10 cellular contexts compared by ENCODE assay signal in genomic region chr22:43378011-43378704, GRCh38. TPM values are rescaled to one million over a fixed set of nuclear protein-coding genes. Genes with fewer than 3 reads are reported as not detected.
DNase-seq lines count a peak whose midpoint lies in the region; ATAC-seq, FAIRE-seq and TF ChIP-seq lines count a peak whose summit lies in the region.
"Had no signal": no experiment of that assay in that cellular context is flagged by ENCODE, and none has a peak within 500 bp of the region (broad histone marks: within the 10 kb centered on the region; RNA-seq: fewer than 3 reads in every experiment).

No MANE protein-coding gene starts in this region.

- H3K4me1 ChIP-seq in HEK293 (ENCODE audit: control insufficient read depth, insufficient read depth, low read length), result peaks cover 5% of the 10 kb centered on the region; the same call in 1 of the 2 replicates
- peaks cover 5 to 23% (median 20%) of the 10 kb centered on the region in 4 donors for H3K4me1 ChIP-seq in liver (ENCODE audit: control insufficient read depth in 4 of 4, insufficient read depth in 4 of 4, low read length in 3 of 4)

- POLR2A ChIA-PET in HEK293 (lab: Yijun Ruan, JAX), result interaction anchor here (0.6 to 1.2 kb wide), 2 partner anchors 152 to 190 kb away, joined by 3 to 8 read pairs; no protein-coding TSS in a partner anchor

- no peak for TF ChIP-seq POLR2A in H54 (IDR thresholded peaks at IDR 0.05; ENCODE audit: low read depth, low read length)

- DNase-seq in GF-D8 (lab: John Stamatoyannopoulos, UW) (peak; percentile 65), RPMI8226 (peak; percentile 88), H54 (ENCODE audit: insufficient read length, low spot score) (no peak), epidermal melanocyte (ENCODE audit: insufficient read length, low spot score) (no peak)
- no peak for DNase-seq in activated CD8-positive, alpha-beta memory T cell treated with anti-CD3 and anti-CD28 coated beads, Interleukin-2, amount 50 U/mL, for 4 hours
- DNase-seq: activated CD4-positive, CD25-positive, alpha-beta regulatory T cell treated with anti-CD3 and anti-CD28 coated beads, Interleukin-2, amount 50 U/mL, for 72 hours; effector memory CD4-positive, alpha-beta T cell had no signal

- TF ChIP-seq CTCF in HEK293 (tag by site-specific recombination; IDR thresholded peaks at IDR 0.05), result no peak
- TF ChIP-seq CTCF in liver (IDR thresholded peaks at IDR 0.05; ENCODE audit: low read depth, low read length, missing input control), result no peak

- H3K9me3 ChIP-seq in HEK293 (ENCODE audit: control insufficient read depth, insufficient read depth, low read depth, low read length) (no peaks in the 10 kb centered on the region), liver (ENCODE audit: control insufficient read depth in 4 of 4, low read length in 3 of 4) (peaks cover 0 to 2% (median 0%) of the 10 kb centered on the region in 4 donors)

- FAIRE-seq in H54 (lab: Jason Lieb, UNC), result no peak

- H3K9ac ChIP-seq in liver (ENCODE audit: low read depth in 1 of 2, low read length in 2 of 2), result peak overlapping the region in 1 of 2 donors; percentile 83

- no peak for TF ChIP-seq RAD21 in liver (IDR thresholded peaks at IDR 0.05)

- no peak overlapping the region for H3K4me3 ChIP-seq in HEK293 (ENCODE audit: low read depth, low read length)
- H3K4me3 ChIP-seq in liver (ENCODE audit: low read depth in 1 of 3, low read length in 3 of 3), result no peak overlapping the region

- 16% methylated on average over 7 of the region's 7 CpGs for WGBS in liver

- ATAC-seq in GM21528 (IDR thresholded peaks at IDR 0.05; ENCODE audit: low FRiP score, unreplicated experiment), result no peak

- H3K27me3 ChIP-seq in liver (ENCODE audit: control insufficient read depth in 4 of 4, insufficient read depth in 4 of 4, low read length in 3 of 4), result no peaks in the 10 kb centered on the region

- no peaks in the 10 kb centered on the region for H3K36me3 ChIP-seq in HEK293 (ENCODE audit: control insufficient read depth in 2 of 2, insufficient read depth in 1 of 2, low read length in 2 of 2)
- H3K36me3 ChIP-seq in liver (ENCODE audit: control insufficient read depth in 4 of 4, insufficient read depth in 3 of 4, low read depth in 1 of 4, low read length in 3 of 4), result no peaks in the 10 kb centered on the region

- CTCF ChIA-PET in HEK293 (lab: Yijun Ruan, JAX), result interaction anchor here (0.6 to 3.8 kb wide), 10 partner anchors 9 to 757 kb away, joined by 3 to 23 read pairs (median 8); no protein-coding TSS in a partner anchor

- H3K27ac ChIP-seq in HEK293 (ENCODE audit: extremely low read depth, low read depth, low read length) (no peak overlapping the region), liver (ENCODE audit: low read depth in 1 of 2, low read length in 2 of 2) (peak overlapping the region; percentile 43 to 85)

TF ChIP-seq in HEK293, 187 proteins besides CTCF, POLR2A, EP300 and RAD21:
- TF ChIP-seq KLF8 (tag by site-specific recombination; IDR thresholded peaks at IDR 0.05) (no peak), PRDM6 (tag by site-specific recombination; IDR thresholded peaks at IDR 0.05) (no peak), ZNF843 (tag by site-specific recombination; IDR thresholded peaks at IDR 0.05) (no peak), TCF7L2 (IDR thresholded peaks at IDR 0.05; ENCODE audit: borderline replicate concordance, low read depth, low read length) (peak; percentile 58; the same call in 1 of the 2 replicates), ZNF26 (tag by site-specific recombination; IDR thresholded peaks at IDR 0.05) (no peak), TRIM28 (IDR thresholded peaks at IDR 0.05; ENCODE audit: borderline replicate concordance, low read length) (peak; percentile 16; the same call in 1 of the 2 replicates), ZNF292 (tag by site-specific recombination; IDR thresholded peaks at IDR 0.05; ENCODE audit: borderline replicate concordance, low read depth) (no peak), SALL2 (tag by site-specific recombination; IDR thresholded peaks at IDR 0.05; ENCODE audit: borderline replicate concordance) (no peak), HOXD13 (CRISPR knock-in tag; IDR thresholded peaks at IDR 0.05; ENCODE audit: borderline replicate concordance) (no peak)

TF ChIP-seq in liver, 16 proteins besides CTCF, POLR2A, EP300 and RAD21:
- no peak for TF ChIP-seq ZBTB33 (IDR thresholded peaks at IDR 0.05)
- peak; percentile 15 to 69 for TF ChIP-seq RXRA (IDR thresholded peaks at IDR 0.05)
- peak; percentile 15 for TF ChIP-seq YY1 (IDR thresholded peaks at IDR 0.05)
- TF ChIP-seq MAX (IDR thresholded peaks at IDR 0.05), result peak; percentile 8
- TF ChIP-seq SP1 (IDR thresholded peaks at IDR 0.05), result peak; percentile 32
- TF ChIP-seq HNF4A (conservative IDR thresholded peaks at IDR 0.05), result peak; percentile 34 to 45

RNA-seq across cellular contexts. Expression of gene MPPED1, which starts 33.7 kb away (rescaled TPM):
- total RNA-seq in liver, result 1 to 10 TPM in 1 of 2 donors, under 1 TPM in 1; 0.89 to 3.3 TPM
- polyA plus RNA-seq in liver, result 1 to 10 TPM; 4.9 to 6.5 TPM

RNA-seq across cellular contexts. Expression of gene SCUBE1, which starts 35.0 kb away (rescaled TPM):
- under 1 TPM in 1 of 2 donors, not detected in 1; 0.08 TPM for total RNA-seq in liver
- under 1 TPM; 0.07 to 0.46 TPM for polyA plus RNA-seq in liver

Comparison
In these comparisons a context has a peak if more than half of its experiments do, and no peak if none do; other contexts are left out.
1. DNase-seq: peak in GF-D8 (single experiment) and RPMI8226 (single experiment); none in H54 (single experiment), epidermal melanocyte (single experiment) and activated CD8-positive, alpha-beta memory T cell treated with anti-CD3 and anti-CD28 coated beads, Interleukin-2, amount 50 U/mL, for 4 hours (single experiment).